Comparison of ENCODE assay signal across 9 cellular contexts in genomic region chr10:3961082-3961481, GRCh38.
DNase-seq lines count a peak whose midpoint lies in the region; ATAC-seq and TF ChIP-seq lines count a peak whose summit lies in the region.
"Had no signal": no experiment of that assay in that cellular context is flagged by ENCODE, and none has a peak within 500 bp of the region (broad histone marks: within the 10 kb centered on the region; RNA-seq: fewer than 3 reads in every experiment).

No MANE protein-coding gene starts in this region.

- H3K36me3 ChIP-seq in sigmoid colon: no peaks in the 10 kb centered on the region
- H3K36me3 ChIP-seq: uterus had no signal

- no peak overlapping the region for H3K4me3 ChIP-seq in sigmoid colon
- H3K4me3 ChIP-seq: uterus had no signal

- no peak for TF ChIP-seq CTCF in sigmoid colon (IDR thresholded peaks at IDR 0.05)

- peak; percentile 94 for ATAC-seq in HG03175 (IDR thresholded peaks at IDR 0.05; ENCODE audit: unreplicated experiment)
- peak; percentile 99 for ATAC-seq in stimulated activated effector memory CD8-positive, alpha-beta T cell treated with anti-CD3 and anti-CD28 coated beads, Interleukin-12 subunit alpha, Interleukin-12 subunit beta, amount 100 ng/mL, for 72 hours

- no peaks in the 10 kb centered on the region for H3K4me1 ChIP-seq in sigmoid colon
- H3K4me1 ChIP-seq: uterus had no signal

- peak overlapping the region; percentile 51 for H3K27ac Mint-ChIP-seq in stimulated activated effector memory CD8-positive, alpha-beta T cell treated with anti-CD3 and anti-CD28 coated beads, Interleukin-12 subunit alpha, Interleukin-12 subunit beta, amount 100 ng/mL, for 72 hours

- H3K36me3 Mint-ChIP-seq in stimulated activated effector memory CD8-positive, alpha-beta T cell treated with anti-CD3 and anti-CD28 coated beads, Interleukin-12 subunit alpha, Interleukin-12 subunit beta, amount 100 ng/mL, for 72 hours: no peaks in the 10 kb centered on the region

- DNase-seq in activated effector memory CD4-positive, alpha-beta T cell treated with Interleukin-2 at 50 U/mL for 16 hours: peak; percentile 56
- no peak for DNase-seq in activated effector memory CD4-positive, alpha-beta T cell treated with anti-CD3 and anti-CD28 coated beads, Interleukin-2, amount 50 U/mL, for 16 hours
- DNase-seq in activated gamma-delta T cell treated with anti-CD3 and anti-CD28 coated beads, Interleukin-2, amount 50 U/mL, for 16 hours (ENCODE audit: low read depth): peak; percentile 57
- DNase-seq in stimulated activated effector memory CD8-positive, alpha-beta T cell treated with anti-CD3 and anti-CD28 coated beads, Interleukin-12 subunit alpha, Interleukin-12 subunit beta, amount 100 ng/mL, for 72 hours (ENCODE audit: low spot score in 2 of 2): no peak
- DNase-seq in sigmoid colon: no peak
- DNase-seq in epidermal melanocyte (ENCODE audit: insufficient read length, low spot score): no peak
- DNase-seq in midbrain (lab: John Stamatoyannopoulos, UW): no peak
- DNase-seq: uterus had no signal

- H3K27ac ChIP-seq in sigmoid colon: no peak overlapping the region
- H3K27ac ChIP-seq: uterus had no signal

- TF ChIP-seq EP300 in sigmoid colon (IDR thresholded peaks at IDR 0.05): no peak

- no peak for TF ChIP-seq POLR2A in sigmoid colon (IDR thresholded peaks at IDR 0.05)

- no peaks in the 10 kb centered on the region for H3K9me3 Mint-ChIP-seq in stimulated activated effector memory CD8-positive, alpha-beta T cell treated with anti-CD3 and anti-CD28 coated beads, Interleukin-12 subunit alpha, Interleukin-12 subunit beta, amount 100 ng/mL, for 72 hours

- H3K9me3 ChIP-seq in sigmoid colon: no peaks in the 10 kb centered on the region
- H3K9me3 ChIP-seq: uterus had no signal

- H3K27me3 ChIP-seq in sigmoid colon: no peaks in the 10 kb centered on the region
- H3K27me3 ChIP-seq: uterus had no signal

- peaks cover 40% of the 10 kb centered on the region for H3K4me1 Mint-ChIP-seq in stimulated activated effector memory CD8-positive, alpha-beta T cell treated with anti-CD3 and anti-CD28 coated beads, Interleukin-12 subunit alpha, Interleukin-12 subunit beta, amount 100 ng/mL, for 72 hours

- peak overlapping the region; percentile 49 for H3K4me3 Mint-ChIP-seq in stimulated activated effector memory CD8-positive, alpha-beta T cell treated with anti-CD3 and anti-CD28 coated beads, Interleukin-12 subunit alpha, Interleukin-12 subunit beta, amount 100 ng/mL, for 72 hours

- 60 to 86% methylated on average over 4 of the region's 4 CpGs for WGBS in sigmoid colon, 2 donors

- intact Hi-C loops in sigmoid colon (cut with DNase I): no loop called here

Comparison
In these comparisons a context has a peak if more than half of its experiments do, and no peak if none do; other contexts are left out.
1. DNase-seq: peak in activated effector memory CD4-positive, alpha-beta T cell treated with Interleukin-2 at 50 U/mL for 16 hours (single experiment) and activated gamma-delta T cell treated with anti-CD3 and anti-CD28 coated beads, Interleukin-2, amount 50 U/mL, for 16 hours (single experiment); none in activated effector memory CD4-positive, alpha-beta T cell treated with anti-CD3 and anti-CD28 coated beads, Interleukin-2, amount 50 U/mL, for 16 hours (single experiment), stimulated activated effector memory CD8-positive, alpha-beta T cell treated with anti-CD3 and anti-CD28 coated beads, Interleukin-12 subunit alpha, Interleukin-12 subunit beta, amount 100 ng/mL, for 72 hours (0 of 2), sigmoid colon (single experiment), epidermal melanocyte (single experiment) and midbrain (single experiment).